ENCODE assay signal across 8 cellular contexts in the genomic region with DNA sequence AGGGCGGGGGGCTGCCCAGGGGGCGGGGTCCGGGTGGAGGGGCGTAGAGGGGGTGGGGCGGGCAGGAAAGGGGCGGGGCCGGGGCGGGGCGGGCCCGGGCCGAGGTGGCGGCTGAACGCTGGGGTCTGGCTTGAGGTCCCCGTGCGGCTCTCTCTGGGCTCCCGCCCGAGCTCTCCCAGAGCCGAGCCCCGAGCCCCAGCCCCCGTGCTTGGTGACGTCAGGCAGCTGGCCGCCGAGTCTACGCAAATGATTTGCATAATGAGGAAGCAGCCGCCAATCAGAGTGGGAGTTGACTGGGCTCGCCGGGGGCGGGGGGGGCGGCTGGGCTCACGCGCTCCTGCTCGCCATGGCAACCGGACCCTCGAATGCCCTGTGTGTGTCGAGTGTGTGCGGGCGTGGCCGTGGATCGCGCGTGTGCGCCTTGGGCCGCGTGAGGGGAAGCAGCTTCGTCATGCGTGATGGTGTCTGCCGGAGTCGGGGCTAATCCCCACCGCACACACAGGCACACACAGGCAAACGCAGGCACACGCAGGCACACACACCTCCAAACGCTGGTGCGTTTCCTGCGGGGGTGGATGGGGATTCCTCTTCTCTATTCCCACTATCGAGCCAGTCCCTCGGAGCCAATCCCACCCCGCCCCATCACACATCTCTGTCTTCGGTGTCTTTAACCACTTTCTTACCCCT. TPM values are rescaled to one million over a fixed set of nuclear protein-coding genes. Genes with fewer than 3 reads are reported as not detected.
DNase-seq lines count a peak whose midpoint lies in the region; ATAC-seq and TF ChIP-seq lines count a peak whose summit lies in the region.

A gene (minus strand): TSS at position 173 of the 687 bp plus-strand sequence. CDS start 283 bp downstream, outside the sequence.

- CTCF ChIA-PET in RWPE1 (lab: Yijun Ruan, JAX), result no interaction called here

- TF ChIP-seq CTCF in RWPE1 (conservative IDR thresholded peaks at IDR 0.05; ENCODE audit: low read depth), result no peak
- no peak for TF ChIP-seq CTCF in nephron (IDR thresholded peaks at IDR 0.05; ENCODE audit: unreplicated experiment in 3 of 3)

- peaks cover 18% of the 10 kb centered on the region for H3K9me3 Mint-ChIP-seq in nephron

- peaks cover 8% of the 10 kb centered on the region for H3K4me1 Mint-ChIP-seq in nephron

- peaks cover 39% of the 10 kb centered on the region for H3K27me3 Mint-ChIP-seq in nephron (ENCODE audit: low read depth)

- peak; percentile 63 for ATAC-seq in GM19372 (IDR thresholded peaks at IDR 0.05; ENCODE audit: low read depth, unreplicated experiment)

- peaks cover 19% of the 10 kb centered on the region for H3K36me3 Mint-ChIP-seq in nephron (ENCODE audit: low read depth)

- H3K27ac Mint-ChIP-seq in nephron, result no peak within 1 kb of the TSS

- peak within 1 kb of the TSS; percentile 52 for H3K4me3 ChIP-seq in Jurkat, Clone E6-1 (ENCODE audit: low read length)

- POLR2A ChIA-PET in RWPE1 (lab: Yijun Ruan, JAX; ENCODE audit: low non-redundant PET), result no interaction called here

- H3K27ac ChIP-seq in RWPE1, result no peak within 1 kb of the TSS

- peak; percentile 84 for DNase-seq in AG08395 (ENCODE audit: low spot score)
- peak; percentile 44 for DNase-seq in Jurkat, Clone E6-1 (ENCODE audit: low read depth, low spot score)
- peak; percentile 84 for DNase-seq in RWPE1 (ENCODE audit: low spot score)
- peak; percentile 56 for DNase-seq in activated effector memory CD4-positive, alpha-beta T cell treated with Interleukin-2 at 50 U/mL for 16 hours
- DNase-seq in fibroblast of peridontal ligament (ENCODE audit: extremely low read depth), result peak; percentile 63
- DNase-seq in stimulated activated naive CD4-positive, alpha-beta T cell (lab: John Stamatoyannopoulos, UW), result peak; percentile 52 to 73 (median 60)

- peak within 1 kb of the TSS; percentile 80 to 88 (median 85) for H3K4me3 Mint-ChIP-seq in nephron

RNA-seq across cellular contexts. Expression of the gene that starts here (rescaled TPM):
- not detected for polyA plus RNA-seq in Jurkat, Clone E6-1 (2012; ENCODE audit: insufficient read depth, insufficient read length)
